In genomic region chr2:68828887-68829708, GRCh38 we compare ENCODE assay signal across 1 cellular context.
A peak's percentile ranks its signal among the peaks of the same experiment; 100 is the strongest.
TF ChIP-seq lines count a peak whose summit lies in the region.

No MANE protein-coding gene starts in this region.

TF ChIP-seq in K562, 482 proteins besides CTCF, POLR2A, EP300 and RAD21 (continued from another document and continues in another):
- TF ChIP-seq RERE (CRISPR knock-in tag; IDR thresholded peaks at IDR 0.05; ENCODE audit: borderline replicate concordance): no peak
- TF ChIP-seq ZNF436 (CRISPR knock-in tag; IDR thresholded peaks at IDR 0.05): no peak
- TF ChIP-seq ERF (CRISPR knock-in tag; IDR thresholded peaks at IDR 0.05): no peak
- no peak for TF ChIP-seq XRCC3 (IDR thresholded peaks at IDR 0.05)
- TF ChIP-seq SMAD1 (IDR thresholded peaks at IDR 0.05; ENCODE audit: low read depth, low read length, partially characterized antibody): peak; percentile 83
- no peak for TF ChIP-seq THRAP3 (IDR thresholded peaks at IDR 0.05; ENCODE audit: borderline replicate concordance)
- TF ChIP-seq RNF2 (IDR thresholded peaks at IDR 0.05): peak; percentile 59; the same call in 1 of the 2 replicates
- TF ChIP-seq SRF (CRISPR knock-in tag; IDR thresholded peaks at IDR 0.05): peak in 1 of 2 experiments; percentile 29; a peak in 1 of 4 replicates
- TF ChIP-seq SAP30 (IDR thresholded peaks at IDR 0.05; ENCODE audit: borderline replicate concordance, insufficient read depth, low read depth, low read length, poor library complexity, severe bottlenecking): no peak
- TF ChIP-seq ELF1 (tag; IDR thresholded peaks at IDR 0.05): peak; percentile 69
- peak; percentile 86 for TF ChIP-seq ETV1 (tag; conservative IDR thresholded peaks at IDR 0.05; ENCODE audit: low read depth)
- 0 out of 2 replicates have a peak, but pooled peaks have one; percentile 27 for TF ChIP-seq MBD2 (IDR thresholded peaks at IDR 0.05; ENCODE audit: borderline replicate concordance, low read depth)
- TF ChIP-seq ESRRA (IDR thresholded peaks at IDR 0.05; ENCODE audit: borderline replicate concordance, low read depth): peak; percentile 46; the same call in 1 of the 2 replicates
- TF ChIP-seq, protein P1, sequence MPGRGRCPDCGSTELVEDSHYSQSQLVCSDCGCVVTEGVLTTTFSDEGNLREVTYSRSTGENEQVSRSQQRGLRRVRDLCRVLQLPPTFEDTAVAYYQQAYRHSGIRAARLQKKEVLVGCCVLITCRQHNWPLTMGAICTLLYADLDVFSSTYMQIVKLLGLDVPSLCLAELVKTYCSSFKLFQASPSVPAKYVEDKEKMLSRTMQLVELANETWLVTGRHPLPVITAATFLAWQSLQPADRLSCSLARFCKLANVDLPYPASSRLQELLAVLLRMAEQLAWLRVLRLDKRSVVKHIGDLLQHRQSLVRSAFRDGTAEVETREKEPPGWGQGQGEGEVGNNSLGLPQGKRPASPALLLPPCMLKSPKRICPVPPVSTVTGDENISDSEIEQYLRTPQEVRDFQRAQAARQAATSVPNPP (IDR thresholded peaks at IDR 0.05; ENCODE audit: borderline replicate concordance, insufficient read depth, insufficient read length): no peak
- TF ChIP-seq CBFA2T3 (IDR thresholded peaks at IDR 0.05): peak; percentile 54
- peak; percentile 61; the same call in 1 of the 2 replicates for TF ChIP-seq JUND (IDR thresholded peaks at IDR 0.05; ENCODE audit: borderline replicate concordance, low read depth, low read length)
- TF ChIP-seq JUND (tag; IDR thresholded peaks at IDR 0.05; ENCODE audit: borderline replicate concordance, low read depth, low read length): no peak; the same call in 2 of the 3 replicates
- TF ChIP-seq SRSF9 (IDR thresholded peaks at IDR 0.05; ENCODE audit: borderline replicate concordance, low read depth, low read length): no peak
- TF ChIP-seq, protein P2, sequence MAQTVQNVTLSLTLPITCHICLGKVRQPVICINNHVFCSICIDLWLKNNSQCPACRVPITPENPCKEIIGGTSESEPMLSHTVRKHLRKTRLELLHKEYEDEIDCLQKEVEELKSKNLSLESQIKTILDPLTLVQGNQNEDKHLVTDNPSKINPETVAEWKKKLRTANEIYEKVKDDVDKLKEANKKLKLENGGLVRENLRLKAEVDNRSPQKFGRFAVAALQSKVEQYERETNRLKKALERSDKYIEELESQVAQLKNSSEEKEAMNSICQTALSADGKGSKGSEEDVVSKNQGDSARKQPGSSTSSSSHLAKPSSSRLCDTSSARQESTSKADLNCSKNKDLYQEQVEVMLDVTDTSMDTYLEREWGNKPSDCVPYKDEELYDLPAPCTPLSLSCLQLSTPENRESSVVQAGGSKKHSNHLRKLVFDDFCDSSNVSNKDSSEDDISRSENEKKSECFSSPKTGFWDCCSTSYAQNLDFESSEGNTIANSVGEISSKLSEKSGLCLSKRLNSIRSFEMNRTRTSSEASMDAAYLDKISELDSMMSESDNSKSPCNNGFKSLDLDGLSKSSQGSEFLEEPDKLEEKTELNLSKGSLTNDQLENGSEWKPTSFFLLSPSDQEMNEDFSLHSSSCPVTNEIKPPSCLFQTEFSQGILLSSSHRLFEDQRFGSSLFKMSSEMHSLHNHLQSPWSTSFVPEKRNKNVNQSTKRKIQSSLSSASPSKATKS (CRISPR knock-in tag; IDR thresholded peaks at IDR 0.05): no peak
- no peak for TF ChIP-seq RFX5 (IDR thresholded peaks at IDR 0.05; ENCODE audit: low read depth, low read length)
- TF ChIP-seq HINFP (tag; conservative IDR thresholded peaks at IDR 0.05; ENCODE audit: low read depth): no peak
- peak; percentile 91 for TF ChIP-seq USF2 (CRISPR knock-in tag; IDR thresholded peaks at IDR 0.05)
- TF ChIP-seq XRCC4 (IDR thresholded peaks at IDR 0.05; ENCODE audit: extremely low read depth, insufficient read depth, insufficient read length): no peak
- 0 out of 2 replicates have a peak, but pooled peaks have one; percentile 35 for TF ChIP-seq ZBED1 (IDR thresholded peaks at IDR 0.05)
- no peak for TF ChIP-seq ZNF354B (CRISPR knock-in tag; IDR thresholded peaks at IDR 0.05)
- peak; percentile 34; the same call in 1 of the 2 replicates for TF ChIP-seq ZKSCAN8 (CRISPR knock-in tag; IDR thresholded peaks at IDR 0.05)
- TF ChIP-seq TBL1XR1 (IDR thresholded peaks at IDR 0.05; ENCODE audit: low read length in 2 of 2): 0 out of 4 replicates have a peak, but pooled peaks of 1 of the 2 experiments have one; percentile 5
- no peak for TF ChIP-seq CAMTA2 (CRISPR knock-in tag; conservative IDR thresholded peaks at IDR 0.05)
- peak; percentile 64; the same call in 1 of the 2 replicates for TF ChIP-seq ARID1B (IDR thresholded peaks at IDR 0.05)
- TF ChIP-seq ZNF644 (tag; IDR thresholded peaks at IDR 0.05; ENCODE audit: low read depth): peak; percentile 32
- TF ChIP-seq CREBBP (IDR thresholded peaks at IDR 0.05; ENCODE audit: low read depth, low read length): no peak
- TF ChIP-seq CREB3 (tag; conservative IDR thresholded peaks at IDR 0.05; ENCODE audit: low read depth): 0 out of 2 replicates have a peak, but pooled peaks have one; percentile 22
- TF ChIP-seq, protein P3, sequence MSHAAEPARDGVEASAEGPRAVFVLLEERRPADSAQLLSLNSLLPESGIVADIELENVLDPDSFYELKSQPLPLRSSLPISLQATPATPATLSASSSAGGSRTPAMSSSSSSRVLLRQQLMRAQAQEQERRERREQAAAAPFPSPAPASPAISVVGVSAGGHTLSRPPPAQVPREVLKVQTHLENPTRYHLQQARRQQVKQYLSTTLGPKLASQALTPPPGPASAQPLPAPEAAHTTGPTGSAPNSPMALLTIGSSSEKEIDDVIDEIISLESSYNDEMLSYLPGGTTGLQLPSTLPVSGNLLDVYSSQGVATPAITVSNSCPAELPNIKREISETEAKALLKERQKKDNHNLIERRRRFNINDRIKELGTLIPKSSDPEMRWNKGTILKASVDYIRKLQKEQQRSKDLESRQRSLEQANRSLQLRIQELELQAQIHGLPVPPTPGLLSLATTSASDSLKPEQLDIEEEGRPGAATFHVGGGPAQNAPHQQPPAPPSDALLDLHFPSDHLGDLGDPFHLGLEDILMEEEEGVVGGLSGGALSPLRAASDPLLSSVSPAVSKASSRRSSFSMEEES (CRISPR knock-in tag; IDR thresholded peaks at IDR 0.05): peak; percentile 98
- TF ChIP-seq KLF13 (tag; IDR thresholded peaks at IDR 0.05; ENCODE audit: borderline replicate concordance, low read depth): no peak
- no peak for TF ChIP-seq ZNF75A (CRISPR knock-in tag; IDR thresholded peaks at IDR 0.05)
- no peak for TF ChIP-seq PTTG1 (tag; IDR thresholded peaks at IDR 0.05; ENCODE audit: low read depth)
- no peak for TF ChIP-seq ZNF174 (CRISPR knock-in tag; IDR thresholded peaks at IDR 0.05)
- TF ChIP-seq L3MBTL2 (IDR thresholded peaks at IDR 0.05): peak; percentile 86
- no peak for TF ChIP-seq SMARCC2 (IDR thresholded peaks at IDR 0.05; ENCODE audit: low read depth)
- no peak for TF ChIP-seq NFYB (IDR thresholded peaks at IDR 0.05; ENCODE audit: extremely low read depth, insufficient read length)
- TF ChIP-seq, protein P4, sequence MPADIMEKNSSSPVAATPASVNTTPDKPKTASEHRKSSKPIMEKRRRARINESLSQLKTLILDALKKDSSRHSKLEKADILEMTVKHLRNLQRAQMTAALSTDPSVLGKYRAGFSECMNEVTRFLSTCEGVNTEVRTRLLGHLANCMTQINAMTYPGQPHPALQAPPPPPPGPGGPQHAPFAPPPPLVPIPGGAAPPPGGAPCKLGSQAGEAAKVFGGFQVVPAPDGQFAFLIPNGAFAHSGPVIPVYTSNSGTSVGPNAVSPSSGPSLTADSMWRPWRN (IDR thresholded peaks at IDR 0.05; ENCODE audit: low read depth): peak; percentile 59
- peak; percentile 69; the same call in 1 of the 2 replicates for TF ChIP-seq HDAC2 (IDR thresholded peaks at IDR 0.05)
- TF ChIP-seq OTX1 (CRISPR knock-in tag; IDR thresholded peaks at IDR 0.05): no peak
- peak; percentile 72; the same call in 1 of the 2 replicates for TF ChIP-seq LEF1 (IDR thresholded peaks at IDR 0.05)
- TF ChIP-seq ZBTB12 (CRISPR knock-in tag; IDR thresholded peaks at IDR 0.05): no peak
- TF ChIP-seq MEF2A (IDR thresholded peaks at IDR 0.05; ENCODE audit: control insufficient read depth, low read depth, low read length): no peak
- TF ChIP-seq GABPB1 (CRISPR knock-in tag; IDR thresholded peaks at IDR 0.05): peak; percentile 56; the same call in 1 of the 2 replicates
- no peak for TF ChIP-seq SAFB (IDR thresholded peaks at IDR 0.05; ENCODE audit: borderline replicate concordance, low read depth, low read length)
- no peak for TF ChIP-seq ZNF212 (CRISPR knock-in tag; IDR thresholded peaks at IDR 0.05)
- TF ChIP-seq CCNT2 (IDR thresholded peaks at IDR 0.05; ENCODE audit: borderline replicate concordance, extremely low read depth, insufficient read length, low read depth, low read length): peak; percentile 46
- no peak for TF ChIP-seq PHB (CRISPR knock-in tag; IDR thresholded peaks at IDR 0.05)
- no peak for TF ChIP-seq ZFP1 (CRISPR knock-in tag; IDR thresholded peaks at IDR 0.05)
- TF ChIP-seq ZBTB2 (IDR thresholded peaks at IDR 0.05): peak; percentile 20; the same call in 1 of the 2 replicates
